Comparison of ENCODE assay signal across 29 cellular contexts in the genomic region with DNA sequence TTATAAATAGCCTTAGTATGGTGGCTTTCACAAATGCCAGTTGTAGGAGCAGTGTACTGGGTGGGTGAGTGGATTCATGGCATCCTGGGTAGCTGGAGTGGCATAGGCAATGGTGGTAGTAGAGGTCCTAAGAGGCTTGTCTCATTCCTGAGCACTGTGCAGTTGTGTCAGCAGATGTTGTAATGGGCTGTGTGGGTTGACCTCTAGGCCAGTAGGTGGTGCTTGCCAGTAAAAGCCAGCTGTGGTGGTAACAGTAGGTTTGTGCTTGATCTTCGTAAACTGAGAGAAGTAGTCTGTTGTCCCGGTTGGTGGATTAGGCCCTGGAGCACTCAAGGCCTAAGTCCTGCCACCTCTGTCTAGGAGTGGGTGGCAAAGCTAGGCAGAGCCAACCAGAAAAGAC.
DNase-seq lines count a peak whose midpoint lies in the region; ATAC-seq, FAIRE-seq and TF ChIP-seq lines count a peak whose summit lies in the region.
"Had no signal": no experiment of that assay in that cellular context is flagged by ENCODE, and none has a peak within 500 bp of the region (broad histone marks: within the 10 kb centered on the region; RNA-seq: fewer than 3 reads in every experiment).

No MANE protein-coding gene starts in this region.

- TF ChIP-seq POLR2A in HepG2 (IDR thresholded peaks at IDR 0.05; ENCODE audit: insufficient read depth in 1 of 2, low read depth in 2 of 2, low read length in 2 of 2), result no peak
- TF ChIP-seq POLR2A in upper lobe of left lung (IDR thresholded peaks at IDR 0.05), result no peak
- no peak for TF ChIP-seq POLR2A in sigmoid colon (IDR thresholded peaks at IDR 0.05)
- no peak for TF ChIP-seq POLR2A in thyroid gland (IDR thresholded peaks at IDR 0.05)

- TF ChIP-seq CTCF in cardiac fibroblast (IDR thresholded peaks at IDR 0.05; ENCODE audit: low read depth, low read length) (no peak), HepG2 (CRISPR knock-in tag; IDR thresholded peaks at IDR 0.05) (peak; percentile 45), upper lobe of left lung (IDR thresholded peaks at IDR 0.05) (no peak), sigmoid colon (IDR thresholded peaks at IDR 0.05) (no peak), thyroid gland (IDR thresholded peaks at IDR 0.05) (no peak)

- ATAC-seq in HepG2 (peak; percentile 94), upper lobe of left lung (ENCODE audit: low FRiP score in 2 of 2) (peak; percentile 19 to 34), GM18867 (IDR thresholded peaks at IDR 0.05; ENCODE audit: unreplicated experiment) (no peak)
- ATAC-seq: activated CD8-positive, alpha-beta T cell treated with anti-CD3 and anti-CD28 coated beads, Interleukin-2, amount 10 ng/mL, durations not matched to agents 7 days and 5 days; effector memory CD8-positive, alpha-beta T cell; esophagus mucosa; T-helper 17 cell had no signal

- peaks cover 8% of the 10 kb centered on the region; the same call in 1 of the 2 replicates for H3K9me3 ChIP-seq in HepG2 (ENCODE audit: low read length)
- peaks cover 0 to 15% (median 0%) of the 10 kb centered on the region in 4 donors for H3K9me3 ChIP-seq in upper lobe of left lung
- peaks cover 0 to 2% (median 0%) of the 10 kb centered on the region in 4 donors for H3K9me3 ChIP-seq in sigmoid colon
- no peaks in the 10 kb centered on the region for H3K9me3 ChIP-seq in thyroid gland
- H3K9me3 ChIP-seq: neutrophil, prostate gland, SK-N-SH had no signal

- H2AFZ ChIP-seq in HepG2 (ENCODE audit: low read length), result no peak overlapping the region

- H3K27me3 ChIP-seq in HepG2 (ENCODE audit: control insufficient read depth in 1 of 2, insufficient read depth in 2 of 2, low read length in 2 of 2) (no peaks in the 10 kb centered on the region), upper lobe of left lung (no peaks in the 10 kb centered on the region), sigmoid colon (no peaks in the 10 kb centered on the region), thyroid gland (no peaks in the 10 kb centered on the region)
- H3K27me3 ChIP-seq: neutrophil, uterus had no signal

- no peaks in the 10 kb centered on the region for H3K36me3 ChIP-seq in HepG2 (replicated peaks in 1 of 2; ENCODE audit: control insufficient read depth in 1 of 2, insufficient read depth in 2 of 2, low read length in 2 of 2)
- no peaks in the 10 kb centered on the region for H3K36me3 ChIP-seq in upper lobe of left lung
- no peaks in the 10 kb centered on the region for H3K36me3 ChIP-seq in sigmoid colon
- H3K36me3 ChIP-seq in thyroid gland, result no peaks in the 10 kb centered on the region
- H3K36me3 ChIP-seq: neutrophil, prostate gland, uterus had no signal

- peak overlapping the region; percentile 26; the same call in 1 of the 2 replicates for H3K4me2 ChIP-seq in HepG2 (ENCODE audit: low read depth, low read length)
- H3K4me2 ChIP-seq: KMS-11, SK-N-SH had no signal

- POLR2A ChIA-PET in HepG2 (lab: Yijun Ruan, JAX), result no interaction called here

- CTCF ChIA-PET in HepG2 (lab: Yijun Ruan, JAX; ENCODE audit: low intra/inter-chr PET ratio, low total read pairs), result no interaction called here

- FAIRE-seq in HepG2 (lab: Jason Lieb, UNC), result no peak
- FAIRE-seq: kidney, RCC 7860 had no signal

- peak; percentile 2 for DNase-seq in HuH-7 (ENCODE audit: low spot score)
- DNase-seq in cardiac fibroblast (ENCODE audit: low read depth in 2 of 2), result peak; percentile 0 to 9
- peak; percentile 16 for DNase-seq in HepG2 (ENCODE audit: low spot score)
- DNase-seq in upper lobe of left lung, result no peak
- DNase-seq in sigmoid colon, result no peak
- DNase-seq in thyroid gland, result no peak
- DNase-seq: activated CD8-positive, alpha-beta T cell treated with anti-CD3 and anti-CD28 coated beads, Interleukin-2, amount 10 ng/mL, durations not matched to agents 7 days and 5 days; activated effector memory CD4-positive, alpha-beta T cell treated with Interleukin-2 at 50 U/mL for 16 hours; activated naive CD8-positive, alpha-beta T cell treated with anti-CD3 and anti-CD28 coated beads, Interleukin-2, amount 10 ng/mL, durations not matched to agents 7 days and 5 days; activated T-cell treated with anti-CD3 and anti-CD28 coated beads for 4 hours; C1 segment of cervical spinal cord; Calu3; effector memory CD8-positive, alpha-beta T cell; kidney; NCI-H1694; NCI-H524 treated with DMSO at 0.1 percent for 48 hours; SK-N-SH; stimulated activated CD4-positive, alpha-beta T cell treated with anti-CD3 and anti-CD28 coated beads, Interleukin-1b, Interleukin-23, amount 100 ng/mL, for 48 hours; substantia nigra; T-helper 17 cell; uterus had no signal

- TF ChIP-seq EP300 in HepG2 (IDR thresholded peaks at IDR 0.05; ENCODE audit: low read depth in 2 of 2, low read length in 2 of 2), result no peak
- no peak for TF ChIP-seq EP300 in HepG2 (CRISPR knock-in tag; IDR thresholded peaks at IDR 0.05; ENCODE audit: borderline replicate concordance)
- no peak for TF ChIP-seq EP300 in upper lobe of left lung (IDR thresholded peaks at IDR 0.05)
- TF ChIP-seq EP300 in sigmoid colon (IDR thresholded peaks at IDR 0.05), result no peak

- no peaks in the 10 kb centered on the region for H4K20me1 ChIP-seq in HepG2 (ENCODE audit: insufficient read depth, low read length)

- H3K27ac ChIP-seq in HepG2 (ENCODE audit: extremely low read length, insufficient read depth, low read length), result no peak overlapping the region
- no peak overlapping the region for H3K27ac ChIP-seq in upper lobe of left lung
- no peak overlapping the region for H3K27ac ChIP-seq in sigmoid colon
- no peak overlapping the region for H3K27ac ChIP-seq in thyroid gland
- H3K27ac ChIP-seq: KMS-11, neutrophil, prostate gland, skin epidermis, uterus had no signal

- H3K4me1 ChIP-seq in HepG2 (ENCODE audit: insufficient read depth, low read length) (no peaks in the 10 kb centered on the region), upper lobe of left lung (no peaks in the 10 kb centered on the region), sigmoid colon (no peaks in the 10 kb centered on the region), thyroid gland (no peaks in the 10 kb centered on the region)
- H3K4me1 ChIP-seq: prostate gland, uterus had no signal

- no CpG with 5 or more reads among the region's 2 CpGs for WGBS in HepG2 (ENCODE audit: low lambda C conversion rate)
- WGBS in upper lobe of left lung, 2 donors, result 82 to 88% methylated on average over 2 of the region's 2 CpGs
- 91 to 92% methylated on average over 2 of the region's 2 CpGs for WGBS in sigmoid colon, 2 donors
- 79 to 94% methylated on average over 2 of the region's 2 CpGs for WGBS in thyroid gland, 2 donors

- BruUV-seq in HepG2 (replicated peaks; lab: Mats Ljungman, UMichigan), result no TSS peak

- H3K79me2 ChIP-seq in HepG2 (ENCODE audit: insufficient read depth, low read length), result no peaks in the 10 kb centered on the region

- H3K4me3 ChIP-seq in cardiac fibroblast (replicated peaks in 1 of 2; ENCODE audit: low read depth in 2 of 2, low read length in 2 of 2), result no peak overlapping the region
- H3K4me3 ChIP-seq in HepG2 (replicated peaks in 1 of 3; ENCODE audit: insufficient read depth in 1 of 3, low read depth in 2 of 3, low read length in 3 of 3), result no peak overlapping the region
- H3K4me3 ChIP-seq in upper lobe of left lung, result no peak overlapping the region
- H3K4me3 ChIP-seq in sigmoid colon, result no peak overlapping the region
- H3K4me3 ChIP-seq in thyroid gland (replicated peaks in 1 of 3), result no peak overlapping the region
- H3K4me3 ChIP-seq: lung, prostate gland, skin epidermis, uterus had no signal

- TF ChIP-seq RAD21 in HepG2 (CRISPR knock-in tag; IDR thresholded peaks at IDR 0.05), result no peak

- intact Hi-C loops in HepG2 (cut with micrococcal nuclease; ENCODE audit: unreplicated experiment) (no loop called here), sigmoid colon (cut with DNase I) (no loop called here), thyroid gland (cut with DNase I) (no loop called here)

- in situ Hi-C loops in HepG2 (cut with HindIII; ENCODE audit: extremely low pct_ligation_motif_present, low pct_unique_long_range_greater_than_20kb), result no loop called here

- H3K9ac ChIP-seq in HepG2 (ENCODE audit: insufficient read depth, low read depth, low read length), result no peak overlapping the region
- H3K9ac ChIP-seq: KMS-11, SK-N-SH had no signal

TF ChIP-seq in HepG2, 621 proteins besides CTCF, POLR2A, EP300 and RAD21:
- no peak for TF ChIP-seq PRMT3 (CRISPR knock-in tag; IDR thresholded peaks at IDR 0.05; ENCODE audit: borderline replicate concordance, low read depth)
- peak; percentile 32; the same call in 1 of the 2 replicates for TF ChIP-seq STAG1 (CRISPR knock-in tag; IDR thresholded peaks at IDR 0.05)
- TF ChIP-seq CEBPG (CRISPR knock-in tag; IDR thresholded peaks at IDR 0.05), result 0 out of 2 replicates have a peak, but pooled peaks have one; percentile 30
- TF ChIP-seq SMC3 (IDR thresholded peaks at IDR 0.05; ENCODE audit: low read length), result 0 out of 2 replicates have a peak, but pooled peaks have one; percentile 5
- no peak for TF ChIP-seq MLLT10 (CRISPR knock-in tag; IDR thresholded peaks at IDR 0.05)
- TF ChIP-seq ZNF644 (CRISPR knock-in tag; IDR thresholded peaks at IDR 0.05; ENCODE audit: low read depth), result peak; percentile 56; the same call in 1 of the 2 replicates
- TF ChIP-seq ZNF83 (CRISPR knock-in tag; IDR thresholded peaks at IDR 0.05; ENCODE audit: borderline replicate concordance), result no peak
- TF ChIP-seq SRY (CRISPR knock-in tag; IDR thresholded peaks at IDR 0.05), result 0 out of 2 replicates have a peak, but pooled peaks have one; percentile 33
- TF ChIP-seq ZSCAN5A (CRISPR knock-in tag; IDR thresholded peaks at IDR 0.05; ENCODE audit: borderline replicate concordance), result no peak
- no peak for TF ChIP-seq ZNF75D (CRISPR knock-in tag; IDR thresholded peaks at IDR 0.05; ENCODE audit: borderline replicate concordance)

Comparison
In these comparisons a context has a peak if more than half of its experiments do, and no peak if none do; other contexts are left out.
1. DNase-seq: peak in HuH-7 (single experiment), cardiac fibroblast (2 of 2) and HepG2 (single experiment); none in upper lobe of left lung (0 of 2), sigmoid colon (single experiment) and thyroid gland (0 of 2).